8 cellular contexts compared by ENCODE assay signal in genomic region chr15:89090791-89091666, GRCh38. TPM values are rescaled to one million over a fixed set of nuclear protein-coding genes. Genes with fewer than 3 reads are reported as not detected.
A peak's percentile ranks its signal among the peaks of the same experiment; 100 is the strongest.
DNase-seq lines count a peak whose midpoint lies in the region; ATAC-seq, FAIRE-seq and TF ChIP-seq lines count a peak whose summit lies in the region.

No MANE protein-coding gene starts in this region.

- TF ChIP-seq EP300 in tibial nerve (IDR thresholded peaks at IDR 0.05) = peak in 1 of 2 donors; percentile 74

- no peaks in the 10 kb centered on the region for H3K9me3 ChIP-seq in esophagus (ENCODE audit: control insufficient read depth in 2 of 2, insufficient read depth in 1 of 2, low read depth in 1 of 2, low read length in 1 of 2)
- H3K9me3 ChIP-seq in tibial nerve = no peaks in the 10 kb centered on the region

- H3K4me1 ChIP-seq in esophagus (ENCODE audit: control insufficient read depth in 2 of 2, insufficient read depth in 2 of 2, low read length in 1 of 2) = peaks cover 0 to 4% of the 10 kb centered on the region in 2 donors
- H3K4me1 ChIP-seq in tibial nerve = peaks cover 3 to 64% (median 34%) of the 10 kb centered on the region in 4 donors

- H3K36me3 Mint-ChIP-seq in naive B cell = peaks cover 0 to 8% of the 10 kb centered on the region in 2 donors

- peak overlapping the region in 5 of 8 donors; percentile 70 to 90 (median 84) for H3K4me3 Mint-ChIP-seq in naive B cell

- ATAC-seq in naive B cell (ENCODE audit: low read depth in 2 of 2) = peak; percentile 22 to 28

- H3K9me3 Mint-ChIP-seq in naive B cell = no peaks in the 10 kb centered on the region

- no peaks in the 10 kb centered on the region for H3K27me3 Mint-ChIP-seq in naive B cell

- peak overlapping the region; percentile 74 to 94 (median 88) for H3K27ac Mint-ChIP-seq in naive B cell

- no peak for FAIRE-seq in GM12891 (lab: Jason Lieb, UNC)

- H3K36me3 ChIP-seq in esophagus (ENCODE audit: control insufficient read depth in 2 of 2, insufficient read depth in 2 of 2, low read length in 1 of 2) (peaks cover 0 to 2% of the 10 kb centered on the region in 2 donors), tibial nerve (no peaks in the 10 kb centered on the region)

- no peaks in the 10 kb centered on the region for H3K27me3 ChIP-seq in esophagus (ENCODE audit: control insufficient read depth in 1 of 2, insufficient read depth in 2 of 2, low read length in 2 of 2)
- no peaks in the 10 kb centered on the region for H3K27me3 ChIP-seq in tibial nerve

- peak overlapping the region; percentile 34 for H3K4me3 ChIP-seq in NB4 (ENCODE audit: low read depth, low read length)
- H3K4me3 ChIP-seq in esophagus (ENCODE audit: low read depth in 1 of 2, low read length in 2 of 2) = peak overlapping the region in 1 of 2 donors; percentile 17
- H3K4me3 ChIP-seq in tibial nerve = peak overlapping the region in 3 of 4 donors; percentile 6 to 22 (median 10)

- peaks cover 35 to 36% (median 36%) of the 10 kb centered on the region in 3 donors for H3K4me1 Mint-ChIP-seq in naive B cell

- TF ChIP-seq POLR2A in GM12891 (IDR thresholded peaks at IDR 0.05; ENCODE audit: low read depth, low read length) (0 out of 2 replicates have a peak, but pooled peaks have one; percentile 40), NB4 (IDR thresholded peaks at IDR 0.05; ENCODE audit: extremely low read depth, insufficient read length) (no peak), tibial nerve (IDR thresholded peaks at IDR 0.05) (peak in 1 of 2 donors; percentile 40)

- DNase-seq in GM12891 (ENCODE audit: insufficient read length, low spot score) = no peak
- peak; percentile 81 for DNase-seq in NB4 (ENCODE audit: low read depth)
- peak; percentile 37 for DNase-seq in activated CD4-positive, alpha-beta T cell treated with anti-CD3 and anti-CD28 coated beads, Interleukin-2, amount 50 U/mL, for 1 hour
- peak; percentile 56 for DNase-seq in naive B cell
- peak; percentile 37 to 62 for DNase-seq in tibial nerve (ENCODE audit: low spot score in 2 of 2)
- DNase-seq in activated CD4-positive, CD25-positive, alpha-beta regulatory T cell treated with anti-CD3 and anti-CD28 coated beads, Interleukin-2, amount 50 U/mL, for 72 hours = no peak
- DNase-seq in NCI-H2029 treated with DMSO at 0.1 percent for 48 hours (lab: John Stamatoyannopoulos, UW) = no peak

- H3K27ac ChIP-seq in esophagus (ENCODE audit: low read depth in 2 of 2, low read length in 1 of 2) = peak overlapping the region; percentile 73 to 75
- peak overlapping the region; percentile 46 to 93 (median 82) for H3K27ac ChIP-seq in tibial nerve

- no peak for TF ChIP-seq CTCF in NB4 (IDR thresholded peaks at IDR 0.05; ENCODE audit: low read depth, low read length)
- no peak for TF ChIP-seq CTCF in tibial nerve (IDR thresholded peaks at IDR 0.05)

- WGBS in esophagus, 2 donors = 22 to 25% methylated on average over 12 of the region's 12 CpGs
- WGBS in tibial nerve, 2 donors = 21 to 28% methylated on average over 12 of the region's 12 CpGs

TF ChIP-seq in GM12891, 5 proteins besides CTCF, POLR2A, EP300 and RAD21:
- TF ChIP-seq PAX5 (IDR thresholded peaks at IDR 0.05; ENCODE audit: insufficient read depth, low read length, severe bottlenecking) = no peak
- 0 out of 2 replicates have a peak, but pooled peaks have one; percentile 14 for TF ChIP-seq TAF1 (IDR thresholded peaks at IDR 0.05; ENCODE audit: low read depth, low read length)

RNA-seq across cellular contexts. Expression of gene ABHD2, which starts 2.8 kb away (rescaled TPM):
- 5.7 TPM for polyA plus RNA-seq in GM12891 (2012; ENCODE audit: low read depth, missing spikeins)
- polyA plus RNA-seq in esophagus = 1 to 10 TPM; 3.8 to 6.0 TPM
- 10 to 100 TPM in 4 of 6 donors, 1 to 10 TPM in 2; 5.4 to 17.6 (median 12.1) TPM for polyA plus RNA-seq in naive B cell (ENCODE audit: low read depth in 6 of 6)
- 10 to 100 TPM; 29.7 to 48.1 (median 35.9) TPM for total RNA-seq in tibial nerve

Comparison
In these comparisons a context has a peak if more than half of its experiments do, and no peak if none do; other contexts are left out.
1. DNase-seq: peak in NB4 (single experiment), activated CD4-positive, alpha-beta T cell treated with anti-CD3 and anti-CD28 coated beads, Interleukin-2, amount 50 U/mL, for 1 hour (single experiment), naive B cell (single experiment) and tibial nerve (2 of 2); none in GM12891 (single experiment), activated CD4-positive, CD25-positive, alpha-beta regulatory T cell treated with anti-CD3 and anti-CD28 coated beads, Interleukin-2, amount 50 U/mL, for 72 hours (single experiment) and NCI-H2029 treated with DMSO at 0.1 percent for 48 hours (single experiment).